ENCODE assay signal across 18 cellular contexts in genomic region chr20:48779435-48779834, GRCh38.
"Had no signal": no experiment of that assay in that cellular context is flagged by ENCODE, and none has a peak within 500 bp of the region (broad histone marks: within the 10 kb centered on the region; RNA-seq: fewer than 3 reads in every experiment).

No MANE protein-coding gene starts in this region.

- H3K27me3 ChIP-seq: thyroid gland had no signal

- H3K4me1 Mint-ChIP-seq: nephron had no signal

- H3K27me3 Mint-ChIP-seq: effector memory CD8-positive, alpha-beta T cell; stimulated activated naive B cell treated with anti-CD40 and anti-IgM and Interleukin-4, amounts not matched to agents 10 μg/mL and 1 μg/mL and 100 μg/mL, for 72 hours had no signal

- H3K4me1 ChIP-seq: foreskin keratinocyte, thyroid gland had no signal

- H3K4me3 ChIP-seq: lung, sigmoid colon, thyroid gland had no signal

- H3K27ac ChIP-seq: foreskin keratinocyte, sigmoid colon, thyroid gland, WERI-Rb-1 had no signal

- DNase-seq: activated CD4-positive, alpha-beta T cell treated with anti-CD3 and anti-CD28 coated beads, Interleukin-2, amount 50 U/mL, for 4 hours; activated naive CD4-positive, alpha-beta T cell treated with anti-CD3 and anti-CD28 coated beads for 36 hours; activated T-cell treated with anti-CD3 and anti-CD28 coated beads, Interleukin-2, amount 50 U/mL, for 4 hours; dermis blood vessel endothelial cell; effector memory CD8-positive, alpha-beta T cell; foreskin keratinocyte; hypothalamus; nucleus accumbens; posterior cingulate gyrus; sigmoid colon; stimulated activated CD4-positive, alpha-beta T cell treated with anti-CD3 and anti-CD28 coated beads, Interleukin-4, amount 100 ng/mL, for 4 hours; stimulated activated naive B cell treated with anti-CD40 and anti-IgM and Interleukin-4, amounts not matched to agents 10 μg/mL and 1 μg/mL and 100 μg/mL, for 72 hours; thyroid gland; WERI-Rb-1 had no signal

- H3K9me3 ChIP-seq: thyroid gland had no signal

- H3K9me3 Mint-ChIP-seq: effector memory CD8-positive, alpha-beta T cell had no signal

- FAIRE-seq: bronchial epithelial cell, keratinocyte had no signal

- ATAC-seq: activated T-cell treated with anti-CD3 and anti-CD28 coated beads, Interleukin-2, amount 50 U/mL, for 4 hours; effector memory CD8-positive, alpha-beta T cell; foreskin keratinocyte; stimulated activated naive B cell treated with anti-CD40 and anti-IgM and Interleukin-4, amounts not matched to agents 10 μg/mL and 1 μg/mL and 100 μg/mL, for 72 hours had no signal

- H3K27ac Mint-ChIP-seq: activated naive CD4-positive, alpha-beta T cell treated with anti-CD3 and anti-CD28 coated beads for 36 hours; effector memory CD8-positive, alpha-beta T cell; nephron; stimulated activated naive B cell treated with anti-CD40 and anti-IgM and Interleukin-4, amounts not matched to agents 10 μg/mL and 1 μg/mL and 100 μg/mL, for 72 hours had no signal

- H3K4me3 Mint-ChIP-seq: activated naive CD4-positive, alpha-beta T cell treated with anti-CD3 and anti-CD28 coated beads for 36 hours; activated T-cell treated with anti-CD3 and anti-CD28 coated beads, Interleukin-2, amount 50 U/mL, for 4 hours; effector memory CD8-positive, alpha-beta T cell; nephron; stimulated activated naive B cell treated with anti-CD40 and anti-IgM and Interleukin-4, amounts not matched to agents 10 μg/mL and 1 μg/mL and 100 μg/mL, for 72 hours had no signal

- H3K36me3 ChIP-seq: sigmoid colon, thyroid gland had no signal
